Comparison of ENCODE assay signal across 1 cellular context in genomic region chr17:4771519-4772234, GRCh38.
TF ChIP-seq lines count a peak whose summit lies in the region.

TM4SF5 (plus strand) TSS chr17:4771886; CDS start chr17:4771923, 37 bp downstream.

TF ChIP-seq in HepG2, 621 proteins besides CTCF, POLR2A, EP300 and RAD21 (continued from another document and continues in another):
- TF ChIP-seq PRDM10 (CRISPR knock-in tag; IDR thresholded peaks at IDR 0.05; ENCODE audit: low read depth) (0 out of 2 replicates have a peak, but pooled peaks have one; percentile 50), ZNF350 (CRISPR knock-in tag; IDR thresholded peaks at IDR 0.05; ENCODE audit: borderline replicate concordance, low read depth) (peak; percentile 86), ZBTB37 (CRISPR knock-in tag; IDR thresholded peaks at IDR 0.05) (no peak), ZGPAT (CRISPR knock-in tag; IDR thresholded peaks at IDR 0.05) (peak; percentile 78; the same call in 1 of the 2 replicates), TSC22D2 (CRISPR knock-in tag; IDR thresholded peaks at IDR 0.05; ENCODE audit: borderline replicate concordance) (0 out of 2 replicates have a peak, but pooled peaks have one; percentile 47), TAF15 (IDR thresholded peaks at IDR 0.05; ENCODE audit: low read depth, low read length, poor library complexity, severe bottlenecking) (no peak), ZNF879 (CRISPR knock-in tag; IDR thresholded peaks at IDR 0.05) (no peak), BRCA1 (CRISPR knock-in tag; IDR thresholded peaks at IDR 0.05) (peak; percentile 95), HDAC2 (CRISPR knock-in tag; IDR thresholded peaks at IDR 0.05) (peak; percentile 92), ZNF883 (CRISPR knock-in tag; IDR thresholded peaks at IDR 0.05; ENCODE audit: not compliant biosample characterization) (peak; percentile 78), MAZ (IDR thresholded peaks at IDR 0.05; ENCODE audit: borderline replicate concordance, low read depth, low read length) (no peak), MAZ (CRISPR knock-in tag; IDR thresholded peaks at IDR 0.05; ENCODE audit: low read depth) (peak; percentile 71), SOX5 (CRISPR knock-in tag; IDR thresholded peaks at IDR 0.05; ENCODE audit: borderline replicate concordance) (peak; percentile 79; the same call in 1 of the 2 replicates), FOXO1 (CRISPR knock-in tag; IDR thresholded peaks at IDR 0.05) (peak; percentile 98), MEF2D (CRISPR knock-in tag; IDR thresholded peaks at IDR 0.05) (0 out of 2 replicates have a peak, but pooled peaks have one; percentile 65), PCBP1 (IDR thresholded peaks at IDR 0.05; ENCODE audit: borderline replicate concordance, low read depth, low read length) (peak; percentile 63; the same call in 1 of the 2 replicates), ZNF546 (CRISPR knock-in tag; conservative IDR thresholded peaks at IDR 0.05) (0 out of 2 replicates have a peak, but pooled peaks have one; percentile 74), SPEN (CRISPR knock-in tag; IDR thresholded peaks at IDR 0.05; ENCODE audit: low read depth) (peak; percentile 78; the same call in 1 of the 2 replicates), GATAD1 (CRISPR knock-in tag; IDR thresholded peaks at IDR 0.05) (peak; percentile 73), ZNF136 (CRISPR knock-in tag; IDR thresholded peaks at IDR 0.05; ENCODE audit: low read depth) (no peak), ZNF773 (CRISPR knock-in tag; IDR thresholded peaks at IDR 0.05; ENCODE audit: borderline replicate concordance) (no peak), RBAK (CRISPR knock-in tag; IDR thresholded peaks at IDR 0.05) (no peak), TFAP4 (IDR thresholded peaks at IDR 0.05; ENCODE audit: borderline replicate concordance, low read depth) (peak; percentile 52; the same call in 1 of the 2 replicates), ZNF234 (CRISPR knock-in tag; conservative IDR thresholded peaks at IDR 0.05) (0 out of 2 replicates have a peak, but pooled peaks have one; percentile 36), ZNF160 (CRISPR knock-in tag; IDR thresholded peaks at IDR 0.05) (peak; percentile 47; the same call in 1 of the 2 replicates), SNAPC5 (CRISPR knock-in tag; IDR thresholded peaks at IDR 0.05; ENCODE audit: borderline replicate concordance) (peak; percentile 78; the same call in 1 of the 2 replicates), NKX3-1 (CRISPR knock-in tag; IDR thresholded peaks at IDR 0.05) (no peak; the same call in none of the 2 replicates), ZNF441 (CRISPR knock-in tag; IDR thresholded peaks at IDR 0.05; ENCODE audit: borderline replicate concordance) (peak; percentile 40; the same call in 1 of the 2 replicates), SNAI1 (CRISPR knock-in tag; IDR thresholded peaks at IDR 0.05; ENCODE audit: borderline replicate concordance) (peak; percentile 40; the same call in 1 of the 2 replicates), HDAC6 (IDR thresholded peaks at IDR 0.05; ENCODE audit: low read depth, low read length) (no peak), NCOA5 (CRISPR knock-in tag; IDR thresholded peaks at IDR 0.05) (peak; percentile 53; the same call in 1 of the 2 replicates), ZNF570 (CRISPR knock-in tag; IDR thresholded peaks at IDR 0.05; ENCODE audit: borderline replicate concordance) (no peak), NRL (CRISPR knock-in tag; IDR thresholded peaks at IDR 0.05; ENCODE audit: borderline replicate concordance) (peak; percentile 51), FOSL2 (CRISPR knock-in tag; IDR thresholded peaks at IDR 0.05) (peak; percentile 78), ZBTB7B (CRISPR knock-in tag; IDR thresholded peaks at IDR 0.05) (0 out of 2 replicates have a peak, but pooled peaks have one; percentile 38), JUN (CRISPR knock-in tag; IDR thresholded peaks at IDR 0.05) (0 out of 2 replicates have a peak, but pooled peaks have one; percentile 20), MEIS1 (CRISPR knock-in tag; IDR thresholded peaks at IDR 0.05; ENCODE audit: borderline replicate concordance) (peak; percentile 68; the same call in 1 of the 2 replicates), HNRNPL (IDR thresholded peaks at IDR 0.05; ENCODE audit: low read depth, low read length) (peak; percentile 88), ZNF788 (CRISPR knock-in tag; IDR thresholded peaks at IDR 0.05; ENCODE audit: borderline replicate concordance) (peak; percentile 94; the same call in 1 of the 2 replicates), ZNF652 (CRISPR knock-in tag; IDR thresholded peaks at IDR 0.05; ENCODE audit: borderline replicate concordance, low read depth) (peak; percentile 28; the same call in 1 of the 2 replicates), SNAPC2 (CRISPR knock-in tag; IDR thresholded peaks at IDR 0.05) (peak; percentile 25; the same call in 1 of the 2 replicates), ELF3 (CRISPR knock-in tag; IDR thresholded peaks at IDR 0.05) (peak; percentile 88), SALL1 (CRISPR knock-in tag; IDR thresholded peaks at IDR 0.05) (peak; percentile 92)
- TF ChIP-seq, protein P1, sequence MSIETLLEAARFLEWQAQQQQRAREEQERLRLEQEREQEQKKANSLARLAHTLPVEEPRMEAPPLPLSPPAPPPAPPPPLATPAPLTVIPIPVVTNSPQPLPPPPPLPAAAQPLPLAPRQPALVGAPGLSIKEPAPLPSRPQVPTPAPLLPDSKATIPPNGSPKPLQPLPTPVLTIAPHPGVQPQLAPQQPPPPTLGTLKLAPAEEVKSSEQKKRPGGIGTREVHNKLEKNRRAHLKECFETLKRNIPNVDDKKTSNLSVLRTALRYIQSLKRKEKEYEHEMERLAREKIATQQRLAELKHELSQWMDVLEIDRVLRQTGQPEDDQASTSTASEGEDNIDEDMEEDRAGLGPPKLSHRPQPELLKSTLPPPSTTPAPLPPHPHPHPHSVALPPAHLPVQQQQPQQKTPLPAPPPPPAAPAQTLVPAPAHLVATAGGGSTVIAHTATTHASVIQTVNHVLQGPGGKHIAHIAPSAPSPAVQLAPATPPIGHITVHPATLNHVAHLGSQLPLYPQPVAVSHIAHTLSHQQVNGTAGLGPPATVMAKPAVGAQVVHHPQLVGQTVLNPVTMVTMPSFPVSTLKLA (IDR thresholded peaks at IDR 0.05) = peak; percentile 92
- TF ChIP-seq, protein P2, sequence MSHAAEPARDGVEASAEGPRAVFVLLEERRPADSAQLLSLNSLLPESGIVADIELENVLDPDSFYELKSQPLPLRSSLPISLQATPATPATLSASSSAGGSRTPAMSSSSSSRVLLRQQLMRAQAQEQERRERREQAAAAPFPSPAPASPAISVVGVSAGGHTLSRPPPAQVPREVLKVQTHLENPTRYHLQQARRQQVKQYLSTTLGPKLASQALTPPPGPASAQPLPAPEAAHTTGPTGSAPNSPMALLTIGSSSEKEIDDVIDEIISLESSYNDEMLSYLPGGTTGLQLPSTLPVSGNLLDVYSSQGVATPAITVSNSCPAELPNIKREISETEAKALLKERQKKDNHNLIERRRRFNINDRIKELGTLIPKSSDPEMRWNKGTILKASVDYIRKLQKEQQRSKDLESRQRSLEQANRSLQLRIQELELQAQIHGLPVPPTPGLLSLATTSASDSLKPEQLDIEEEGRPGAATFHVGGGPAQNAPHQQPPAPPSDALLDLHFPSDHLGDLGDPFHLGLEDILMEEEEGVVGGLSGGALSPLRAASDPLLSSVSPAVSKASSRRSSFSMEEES (CRISPR knock-in tag; IDR thresholded peaks at IDR 0.05) = no peak
- TF ChIP-seq, protein P3, sequence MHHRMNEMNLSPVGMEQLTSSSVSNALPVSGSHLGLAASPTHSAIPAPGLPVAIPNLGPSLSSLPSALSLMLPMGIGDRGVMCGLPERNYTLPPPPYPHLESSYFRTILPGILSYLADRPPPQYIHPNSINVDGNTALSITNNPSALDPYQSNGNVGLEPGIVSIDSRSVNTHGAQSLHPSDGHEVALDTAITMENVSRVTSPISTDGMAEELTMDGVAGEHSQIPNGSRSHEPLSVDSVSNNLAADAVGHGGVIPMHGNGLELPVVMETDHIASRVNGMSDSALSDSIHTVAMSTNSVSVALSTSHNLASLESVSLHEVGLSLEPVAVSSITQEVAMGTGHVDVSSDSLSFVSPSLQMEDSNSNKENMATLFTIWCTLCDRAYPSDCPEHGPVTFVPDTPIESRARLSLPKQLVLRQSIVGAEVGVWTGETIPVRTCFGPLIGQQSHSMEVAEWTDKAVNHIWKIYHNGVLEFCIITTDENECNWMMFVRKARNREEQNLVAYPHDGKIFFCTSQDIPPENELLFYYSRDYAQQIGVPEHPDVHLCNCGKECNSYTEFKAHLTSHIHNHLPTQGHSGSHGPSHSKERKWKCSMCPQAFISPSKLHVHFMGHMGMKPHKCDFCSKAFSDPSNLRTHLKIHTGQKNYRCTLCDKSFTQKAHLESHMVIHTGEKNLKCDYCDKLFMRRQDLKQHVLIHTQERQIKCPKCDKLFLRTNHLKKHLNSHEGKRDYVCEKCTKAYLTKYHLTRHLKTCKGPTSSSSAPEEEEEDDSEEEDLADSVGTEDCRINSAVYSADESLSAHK (CRISPR knock-in tag; IDR thresholded peaks at IDR 0.05; ENCODE audit: borderline replicate concordance) = 0 out of 2 replicates have a peak, but pooled peaks have one; percentile 49
